15 cellular contexts compared by ENCODE assay signal in genomic region chr10:125002044-125002422, GRCh38.
DNase-seq lines count a peak whose midpoint lies in the region; ATAC-seq, FAIRE-seq and TF ChIP-seq lines count a peak whose summit lies in the region.
"Had no signal": no experiment of that assay in that cellular context is flagged by ENCODE, and none has a peak within 500 bp of the region (broad histone marks: within the 10 kb centered on the region; RNA-seq: fewer than 3 reads in every experiment).

No MANE protein-coding gene starts in this region.

- ATAC-seq in right lobe of liver (no peak), HepG2 (no peak), psoas muscle (no peak), HG03045 (IDR thresholded peaks at IDR 0.05; ENCODE audit: unreplicated experiment) (no peak), HG03571 (IDR thresholded peaks at IDR 0.05; ENCODE audit: unreplicated experiment) (no peak)
- ATAC-seq: Panc1; stimulated activated effector memory CD8-positive, alpha-beta T cell treated with anti-CD3 and anti-CD28 coated beads, Interleukin-12 subunit alpha, Interleukin-12 subunit beta, amount 100 ng/mL, for 72 hours had no signal

- H2AFZ ChIP-seq in HepG2 (ENCODE audit: low read length): no peak overlapping the region
- H2AFZ ChIP-seq in fibroblast of lung (ENCODE audit: low read length): no peak overlapping the region
- H2AFZ ChIP-seq: parathyroid adenoma had no signal

- in situ Hi-C loops in HepG2 (cut with HindIII; ENCODE audit: extremely low pct_ligation_motif_present, low pct_unique_long_range_greater_than_20kb): no loop called here

- H3K4me3 ChIP-seq in right lobe of liver (no peak overlapping the region), HepG2 (replicated peaks in 1 of 3; ENCODE audit: insufficient read depth in 1 of 3, low read depth in 2 of 3, low read length in 3 of 3) (no peak overlapping the region), fibroblast of lung (replicated peaks in 1 of 4; ENCODE audit: control extremely low read depth in 1 of 4, insufficient read depth in 1 of 4, low read depth in 3 of 4, low read length in 4 of 4) (no peak overlapping the region), psoas muscle (no peak overlapping the region)

- BruUV-seq in HepG2 (replicated peaks; lab: Mats Ljungman, UMichigan): no TSS peak

- CTCF ChIA-PET in HepG2 (lab: Yijun Ruan, JAX; ENCODE audit: low intra/inter-chr PET ratio, low total read pairs): no interaction called here

- WGBS in right lobe of liver (ENCODE audit: insufficient coverage, low coverage, low lambda C conversion rate, missing lambda C conversion rate): 60% methylated on average over 1 of the region's 12 CpGs
- 50% methylated on average over 2 of the region's 12 CpGs for WGBS in HepG2 (ENCODE audit: low lambda C conversion rate)
- WGBS in psoas muscle, 3 donors: 72 to 86% (median 78%) methylated on average over 12 of the region's 12 CpGs

- POLR2A ChIA-PET in HepG2 (lab: Yijun Ruan, JAX): no interaction called here

- no peak overlapping the region for H3K4me2 ChIP-seq in HepG2 (ENCODE audit: low read depth, low read length)
- no peak overlapping the region for H3K4me2 ChIP-seq in fibroblast of lung (ENCODE audit: extremely low read depth, insufficient read depth, low read length)

- no peak for TF ChIP-seq RAD21 in HepG2 (CRISPR knock-in tag; IDR thresholded peaks at IDR 0.05)

- H3K9ac ChIP-seq in HepG2 (ENCODE audit: insufficient read depth, low read depth, low read length) (no peak overlapping the region), fibroblast of lung (ENCODE audit: insufficient read depth, low read length) (no peak overlapping the region)
- H3K9ac ChIP-seq: parathyroid adenoma had no signal

- H4K20me1 ChIP-seq in HepG2 (ENCODE audit: insufficient read depth, low read length) (no peaks in the 10 kb centered on the region), fibroblast of lung (ENCODE audit: control insufficient read depth, extremely low read depth, insufficient read depth, low read length) (peaks cover 4% of the 10 kb centered on the region)

- H3K79me2 ChIP-seq in HepG2 (ENCODE audit: insufficient read depth, low read length) (no peaks in the 10 kb centered on the region), fibroblast of lung (ENCODE audit: control insufficient read depth, insufficient read depth, low read length) (peaks cover 41% of the 10 kb centered on the region)

- FAIRE-seq in HepG2 (lab: Jason Lieb, UNC): no peak

- TF ChIP-seq EP300 in HepG2 (IDR thresholded peaks at IDR 0.05; ENCODE audit: low read depth in 2 of 2, low read length in 2 of 2): no peak
- TF ChIP-seq EP300 in HepG2 (CRISPR knock-in tag; IDR thresholded peaks at IDR 0.05; ENCODE audit: borderline replicate concordance): no peak

- H3K36me3 ChIP-seq in right lobe of liver (no peaks in the 10 kb centered on the region), HepG2 (replicated peaks in 1 of 2; ENCODE audit: control insufficient read depth in 1 of 2, insufficient read depth in 2 of 2, low read length in 2 of 2) (no peaks in the 10 kb centered on the region), fibroblast of lung (ENCODE audit: control insufficient read depth, insufficient read depth, low read length) (peaks cover 29% of the 10 kb centered on the region), psoas muscle (ENCODE audit: insufficient read depth in 1 of 2, low read depth in 1 of 2) (peaks cover 0 to 38% of the 10 kb centered on the region in 2 donors)

- TF ChIP-seq POLR2A in right lobe of liver (IDR thresholded peaks at IDR 0.05) (no peak), HepG2 (IDR thresholded peaks at IDR 0.05; ENCODE audit: insufficient read depth in 1 of 2, low read depth in 2 of 2, low read length in 2 of 2) (no peak)

- H3K4me1 ChIP-seq in right lobe of liver (no peaks in the 10 kb centered on the region), HepG2 (ENCODE audit: insufficient read depth, low read length) (peaks cover 18% of the 10 kb centered on the region), fibroblast of lung (ENCODE audit: control insufficient read depth, extremely low read depth, insufficient read depth, low read length) (peaks cover 46% of the 10 kb centered on the region), psoas muscle (peaks cover 50% of the 10 kb centered on the region)

- intact Hi-C loops in right lobe of liver (cut with DNase I) (no loop called here), HepG2 (cut with micrococcal nuclease; ENCODE audit: unreplicated experiment) (loop anchor here (5.0 kb wide), 1 partner anchor 60 kb away; no protein-coding TSS in a partner anchor), psoas muscle (cut with DNase I) (no loop called here)

- peak; percentile 11 to 39 (median 37) for DNase-seq in right lobe of liver
- DNase-seq in HepG2 (ENCODE audit: low spot score): no peak
- no peak for DNase-seq in fibroblast of lung (ENCODE audit: low read depth in 2 of 2)
- no peak for DNase-seq in psoas muscle
- DNase-seq in AG20443 (ENCODE audit: low spot score): no peak
- DNase-seq in activated naive CD4-positive, alpha-beta T cell treated with anti-CD3 and anti-CD28 coated beads, Interleukin-2, amount 50 U/mL, for 16 hours: no peak
- DNase-seq: activated CD4-positive, alpha-beta T cell treated with anti-CD3 and anti-CD28 coated beads, Interleukin-2, amount 10 ng/mL, durations not matched to agents 7 days and 5 days; effector memory CD4-positive, alpha-beta T cell; NCI-H146; stimulated activated CD4-positive, alpha-beta T cell treated with anti-CD3 and anti-CD28 coated beads, Interleukin-12 subunit alpha, Interleukin-12 subunit beta, amount 100 ng/mL, for 4 hours had no signal

- TF ChIP-seq CTCF in right lobe of liver (IDR thresholded peaks at IDR 0.05): no peak
- no peak for TF ChIP-seq CTCF in HepG2 (CRISPR knock-in tag; IDR thresholded peaks at IDR 0.05)
- no peak for TF ChIP-seq CTCF in fibroblast of lung (conservative IDR thresholded peaks at IDR 0.05 in 1 of 2, IDR thresholded peaks at IDR 0.05 in 1 of 2; ENCODE audit: low read depth in 1 of 2, low read length in 2 of 2)
- no peak for TF ChIP-seq CTCF in psoas muscle (IDR thresholded peaks at IDR 0.05)

- H3K9me3 ChIP-seq in right lobe of liver (no peaks in the 10 kb centered on the region), HepG2 (ENCODE audit: low read length) (no peaks in the 10 kb centered on the region), fibroblast of lung (ENCODE audit: control insufficient read depth, insufficient read depth, low read depth, low read length) (no peaks in the 10 kb centered on the region), psoas muscle (no peaks in the 10 kb centered on the region)

- no peak overlapping the region for H3K27ac ChIP-seq in right lobe of liver
- H3K27ac ChIP-seq in HepG2 (ENCODE audit: extremely low read length, insufficient read depth, low read length): no peak overlapping the region
- H3K27ac ChIP-seq in fibroblast of lung (ENCODE audit: insufficient read depth, low read length): peak overlapping the region; percentile 78
- peak overlapping the region; percentile 68 for H3K27ac ChIP-seq in psoas muscle
- H3K27ac ChIP-seq: parathyroid adenoma had no signal

- H3K27me3 ChIP-seq in right lobe of liver (no peaks in the 10 kb centered on the region), HepG2 (ENCODE audit: control insufficient read depth in 1 of 2, insufficient read depth in 2 of 2, low read length in 2 of 2) (peaks cover 21 to 87% of the 10 kb centered on the region in 2 experiments), fibroblast of lung (ENCODE audit: control insufficient read depth, insufficient read depth, low read length) (no peaks in the 10 kb centered on the region), psoas muscle (ENCODE audit: insufficient read depth in 3 of 3, low read length in 2 of 3) (no peaks in the 10 kb centered on the region)

Comparison
In these comparisons a context has a peak if more than half of its experiments do, and no peak if none do; other contexts are left out.
1. DNase-seq: peak in right lobe of liver (3 of 3); none in HepG2 (single experiment), fibroblast of lung (0 of 2), psoas muscle (0 of 2), AG20443 (single experiment) and activated naive CD4-positive, alpha-beta T cell treated with anti-CD3 and anti-CD28 coated beads, Interleukin-2, amount 50 U/mL, for 16 hours (single experiment).
2. H3K27ac ChIP-seq: peak in fibroblast of lung (single experiment) and psoas muscle (single experiment); none in right lobe of liver (0 of 3) and HepG2 (single experiment).